In the genomic region with DNA sequence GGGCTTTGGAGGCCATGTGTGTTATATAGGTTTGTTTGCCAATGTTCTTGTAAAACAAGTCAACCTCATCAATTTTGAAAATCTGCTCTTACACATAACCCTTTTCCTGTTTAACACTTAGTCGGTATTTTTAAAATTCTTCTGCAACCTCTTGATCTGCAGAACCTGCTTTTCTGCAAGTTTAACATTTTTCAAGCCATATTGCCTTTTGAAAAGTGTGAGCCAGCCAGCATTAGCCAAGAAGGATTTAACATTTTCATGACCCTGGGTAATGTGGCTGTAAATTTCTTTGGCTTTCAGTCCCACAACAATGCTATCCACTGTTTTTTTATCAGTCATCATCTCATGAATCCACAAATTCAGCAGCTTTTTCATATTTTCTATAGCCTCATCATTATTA, we compare ENCODE assay signal across 24 cellular contexts.
"Had no signal": no experiment of that assay in that cellular context is flagged by ENCODE, and none has a peak within 500 bp of the region (broad histone marks: within the 10 kb centered on the region; RNA-seq: fewer than 3 reads in every experiment).

No MANE protein-coding gene starts in this region.

- H3K27ac Mint-ChIP-seq: activated CD4-positive, alpha-beta memory T cell treated with anti-CD3 and anti-CD28 coated beads, Interleukin-2, amount 10 ng/mL, durations not matched to agents 7 days and 5 days; activated naive CD8-positive, alpha-beta T cell treated with anti-CD3 and anti-CD28 coated beads, Interleukin-2, amount 50 U/mL, for 24 hours; activated T-helper 1 cell treated with anti-CD3 and anti-CD28 coated beads, Interleukin-12 subunit alpha, Interleukin-12 subunit beta, Interleukin-2, Interleukin-4 antibody, amounts not matched to agents 30 ng/mL and 10 ng/mL and 1 ng/mL, durations not matched to agents 14 hours and 24 hours and 36 hours; memory B cell; stimulated activated naive B cell treated with anti-CD40 and anti-IgM and Interleukin-4, amounts not matched to agents 10 μg/mL and 1 μg/mL and 100 μg/mL, for 72 hours had no signal

- H3K27ac ChIP-seq: gastrocnemius medialis, sigmoid colon had no signal

- H3K4me3 Mint-ChIP-seq: activated CD4-positive, alpha-beta memory T cell treated with anti-CD3 and anti-CD28 coated beads, Interleukin-2, amount 10 ng/mL, durations not matched to agents 7 days and 5 days; activated naive CD8-positive, alpha-beta T cell treated with anti-CD3 and anti-CD28 coated beads, Interleukin-2, amount 50 U/mL, for 24 hours; activated T-helper 1 cell treated with anti-CD3 and anti-CD28 coated beads, Interleukin-12 subunit alpha, Interleukin-12 subunit beta, Interleukin-2, Interleukin-4 antibody, amounts not matched to agents 30 ng/mL and 10 ng/mL and 1 ng/mL, durations not matched to agents 14 hours and 24 hours and 36 hours; brain; memory B cell; stimulated activated naive B cell treated with anti-CD40 and anti-IgM and Interleukin-4, amounts not matched to agents 10 μg/mL and 1 μg/mL and 100 μg/mL, for 72 hours had no signal

- H3K9me3 ChIP-seq: gastrocnemius medialis, sigmoid colon had no signal

- H3K4me2 ChIP-seq: smooth muscle cell had no signal

- H3K36me3 Mint-ChIP-seq: brain; memory B cell; stimulated activated naive B cell treated with anti-CD40 and anti-IgM and Interleukin-4, amounts not matched to agents 10 μg/mL and 1 μg/mL and 100 μg/mL, for 72 hours had no signal

- H3K36me3 ChIP-seq: gastrocnemius medialis, sigmoid colon had no signal

- H3K4me3 ChIP-seq: gastrocnemius medialis, mucosa of descending colon, sigmoid colon, smooth muscle cell had no signal

- H3K4me1 ChIP-seq: gastrocnemius medialis, sigmoid colon had no signal

- FAIRE-seq: islet of Langerhans had no signal

- H3K9me3 Mint-ChIP-seq: activated T-helper 1 cell treated with anti-CD3 and anti-CD28 coated beads, Interleukin-12 subunit alpha, Interleukin-12 subunit beta, Interleukin-2, Interleukin-4 antibody, amounts not matched to agents 30 ng/mL and 10 ng/mL and 1 ng/mL, durations not matched to agents 14 hours and 24 hours and 36 hours had no signal

- ATAC-seq: activated naive CD8-positive, alpha-beta T cell treated with anti-CD3 and anti-CD28 coated beads, Interleukin-2, amount 50 U/mL, for 24 hours; gastrocnemius medialis; mucosa of descending colon; stimulated activated naive B cell treated with anti-CD40 and anti-IgM and Interleukin-4, amounts not matched to agents 10 μg/mL and 1 μg/mL and 100 μg/mL, for 72 hours had no signal

- DNase-seq: activated CD4-positive, alpha-beta memory T cell treated with anti-CD3 and anti-CD28 coated beads, Interleukin-2, amount 10 ng/mL, durations not matched to agents 7 days and 5 days; activated CD4-positive, alpha-beta T cell treated with anti-CD3 and anti-CD28 coated beads for 48 hours; activated gamma-delta T cell; activated naive CD4-positive, alpha-beta T cell treated with anti-CD3 and anti-CD28 coated beads, Interleukin-2, amount 50 U/mL, for 16 hours; activated naive CD8-positive, alpha-beta T cell treated with anti-CD3 and anti-CD28 coated beads, Interleukin-2, amount 50 U/mL, for 24 hours; activated T-cell treated with anti-CD3 and anti-CD28 coated beads for 4 hours; aorta; caudate nucleus; dermis blood vessel endothelial cell; effector CD8-positive, alpha-beta T cell; gastrocnemius medialis; hippocampal formation; mucosa of descending colon; occipital lobe; sigmoid colon; stimulated activated CD4-positive, alpha-beta T cell treated with anti-CD3 and anti-CD28 coated beads, Interleukin-2, amount 100 ng/mL, for 48 hours; stimulated activated CD8-positive, alpha-beta memory T cell treated with anti-CD3 and anti-CD28 coated beads, Interleukin-4, amount 100 ng/mL, for 48 hours; stimulated activated naive B cell treated with anti-CD40 and anti-IgM and Interleukin-4, amounts not matched to agents 10 μg/mL and 1 μg/mL and 100 μg/mL, for 72 hours; T-helper 2 cell had no signal

- H3K4me1 Mint-ChIP-seq: activated CD4-positive, alpha-beta memory T cell treated with anti-CD3 and anti-CD28 coated beads, Interleukin-2, amount 10 ng/mL, durations not matched to agents 7 days and 5 days; activated naive CD8-positive, alpha-beta T cell treated with anti-CD3 and anti-CD28 coated beads, Interleukin-2, amount 50 U/mL, for 24 hours; memory B cell; stimulated activated naive B cell treated with anti-CD40 and anti-IgM and Interleukin-4, amounts not matched to agents 10 μg/mL and 1 μg/mL and 100 μg/mL, for 72 hours had no signal

- H3K27me3 ChIP-seq: gastrocnemius medialis, sigmoid colon had no signal

- H3K27me3 Mint-ChIP-seq: activated CD4-positive, alpha-beta memory T cell treated with anti-CD3 and anti-CD28 coated beads, Interleukin-2, amount 10 ng/mL, durations not matched to agents 7 days and 5 days; activated naive CD8-positive, alpha-beta T cell treated with anti-CD3 and anti-CD28 coated beads, Interleukin-2, amount 50 U/mL, for 24 hours; memory B cell; stimulated activated naive B cell treated with anti-CD40 and anti-IgM and Interleukin-4, amounts not matched to agents 10 μg/mL and 1 μg/mL and 100 μg/mL, for 72 hours had no signal
